15 cellular contexts compared by ENCODE assay signal in the genomic region with DNA sequence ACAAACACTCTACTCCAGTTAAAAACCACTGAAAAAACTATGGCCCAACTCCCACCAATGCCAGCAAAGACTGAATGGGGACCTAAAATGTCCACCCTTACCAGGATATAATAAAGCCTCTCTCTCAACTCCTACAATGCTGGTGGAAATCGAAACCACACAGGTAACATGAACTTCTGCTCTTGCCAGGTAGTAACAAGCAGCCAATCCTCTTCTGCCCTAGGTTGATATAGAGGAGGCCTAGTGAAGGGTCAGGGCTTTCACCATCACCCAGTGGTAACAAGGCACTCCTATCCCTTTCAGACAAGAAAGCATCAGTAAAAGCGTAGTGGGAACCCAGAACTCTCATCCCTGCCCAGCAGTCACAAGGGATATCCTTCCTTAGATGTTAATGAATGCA. TPM values are rescaled to one million over a fixed set of nuclear protein-coding genes. Genes with fewer than 3 reads are reported as not detected.
DNase-seq lines count a peak whose midpoint lies in the region; ATAC-seq and TF ChIP-seq lines count a peak whose summit lies in the region.
"Had no signal": no experiment of that assay in that cellular context is flagged by ENCODE, and none has a peak within 500 bp of the region (broad histone marks: within the 10 kb centered on the region; RNA-seq: fewer than 3 reads in every experiment).

No MANE protein-coding gene starts in this region.

- no peaks in the 10 kb centered on the region for H3K27me3 Mint-ChIP-seq in activated naive CD4-positive, alpha-beta T cell treated with anti-CD3 and anti-CD28 coated beads, Interleukin-2, amount 50 U/mL, for 24 hours
- peaks cover 2% of the 10 kb centered on the region for H3K27me3 Mint-ChIP-seq in endothelial cell (ENCODE audit: unreplicated experiment)
- H3K27me3 Mint-ChIP-seq in stimulated activated naive CD8-positive, alpha-beta T cell treated with anti-CD3 and anti-CD28 coated beads, Interleukin-15, amount 100 ng/mL, for 72 hours: no peaks in the 10 kb centered on the region
- H3K27me3 Mint-ChIP-seq: naive thymus-derived CD4-positive, alpha-beta T cell had no signal

- H3K4me1 ChIP-seq in OCI-LY7 (ENCODE audit: insufficient read depth, low read length, poor library complexity, severe bottlenecking) (peaks cover 21% of the 10 kb centered on the region), vagina (no peaks in the 10 kb centered on the region)
- H3K4me1 ChIP-seq: BE2C, prostate gland had no signal

- H3K36me3 ChIP-seq in OCI-LY7 (ENCODE audit: insufficient read depth, low read length) (peaks cover 82% of the 10 kb centered on the region), vagina (peaks cover 0 to 15% of the 10 kb centered on the region in 2 donors)
- H3K36me3 ChIP-seq: prostate gland had no signal

- DNase-seq in activated naive CD4-positive, alpha-beta T cell treated with anti-CD3 and anti-CD28 coated beads, Interleukin-2, amount 50 U/mL, for 16 hours: no peak
- DNase-seq in OCI-LY7 (ENCODE audit: low spot score): no peak
- no peak for DNase-seq in endothelial cell (ENCODE audit: low spot score)
- DNase-seq in stimulated activated naive CD8-positive, alpha-beta T cell treated with anti-CD3 and anti-CD28 coated beads, Interleukin-15, amount 100 ng/mL, for 72 hours: no peak
- DNase-seq in NOMO-1 treated with DMSO at 0.1 percent for 48 hours (lab: John Stamatoyannopoulos, UW; ENCODE audit: unreplicated experiment): no peak
- no peak for DNase-seq in vagina (ENCODE audit: extremely low spot score in 2 of 2)
- DNase-seq: BE2C; HFFc6; lower lobe of right lung; naive thymus-derived CD4-positive, alpha-beta T cell; NCI-H1105 treated with DMSO at 0.1 percent for 48 hours; NCI-H446 treated with DMSO at 0.1 percent for 48 hours; stimulated activated CD4-positive, alpha-beta T cell treated with anti-CD3 and anti-CD28 coated beads, Interleukin-12 subunit alpha, Interleukin-12 subunit beta, amount 100 ng/mL, for 4 hours had no signal

- H3K4me3 Mint-ChIP-seq in activated naive CD4-positive, alpha-beta T cell treated with anti-CD3 and anti-CD28 coated beads, Interleukin-2, amount 50 U/mL, for 24 hours: peak overlapping the region; percentile 12
- no peak overlapping the region for H3K4me3 Mint-ChIP-seq in endothelial cell (ENCODE audit: unreplicated experiment)
- H3K4me3 Mint-ChIP-seq in stimulated activated naive CD8-positive, alpha-beta T cell treated with anti-CD3 and anti-CD28 coated beads, Interleukin-15, amount 100 ng/mL, for 72 hours: peak overlapping the region; percentile 29 to 55
- H3K4me3 Mint-ChIP-seq: HFFc6 had no signal

- TF ChIP-seq CTCF in OCI-LY7 (conservative IDR thresholded peaks at IDR 0.05; ENCODE audit: low read length): no peak
- TF ChIP-seq CTCF in endothelial cell (IDR thresholded peaks at IDR 0.05; ENCODE audit: unreplicated experiment): no peak
- no peak for TF ChIP-seq CTCF in vagina (IDR thresholded peaks at IDR 0.05)

- ATAC-seq in stimulated activated naive CD8-positive, alpha-beta T cell treated with anti-CD3 and anti-CD28 coated beads, Interleukin-15, amount 100 ng/mL, for 72 hours: no peak
- ATAC-seq: lower lobe of right lung had no signal

- H3K4me3 ChIP-seq in OCI-LY7 (ENCODE audit: low read depth, low read length, poor library complexity, severe bottlenecking) (no peak overlapping the region), vagina (no peak overlapping the region)
- H3K4me3 ChIP-seq: lower lobe of right lung, prostate gland had no signal

- peaks cover 70% of the 10 kb centered on the region; the same call in 1 of the 2 replicates for H3K79me2 ChIP-seq in OCI-LY7 (ENCODE audit: insufficient read depth, low read depth, low read length)

- H3K9me2 ChIP-seq in OCI-LY7 (ENCODE audit: insufficient read depth, low read length): no peaks in the 10 kb centered on the region

- no peaks in the 10 kb centered on the region for H3K9me3 Mint-ChIP-seq in activated naive CD4-positive, alpha-beta T cell treated with anti-CD3 and anti-CD28 coated beads, Interleukin-2, amount 50 U/mL, for 24 hours
- H3K9me3 Mint-ChIP-seq in endothelial cell (ENCODE audit: unreplicated experiment): no peaks in the 10 kb centered on the region
- H3K9me3 Mint-ChIP-seq in stimulated activated naive CD8-positive, alpha-beta T cell treated with anti-CD3 and anti-CD28 coated beads, Interleukin-15, amount 100 ng/mL, for 72 hours: no peaks in the 10 kb centered on the region
- H3K9me3 Mint-ChIP-seq: HFFc6 had no signal

- peaks cover 53% of the 10 kb centered on the region for H3K4me1 Mint-ChIP-seq in activated naive CD4-positive, alpha-beta T cell treated with anti-CD3 and anti-CD28 coated beads, Interleukin-2, amount 50 U/mL, for 24 hours
- no peaks in the 10 kb centered on the region for H3K4me1 Mint-ChIP-seq in endothelial cell (ENCODE audit: unreplicated experiment)
- H3K4me1 Mint-ChIP-seq in stimulated activated naive CD8-positive, alpha-beta T cell treated with anti-CD3 and anti-CD28 coated beads, Interleukin-15, amount 100 ng/mL, for 72 hours: peaks cover 42% of the 10 kb centered on the region

- no peaks in the 10 kb centered on the region for H3K9me3 ChIP-seq in OCI-LY7 (ENCODE audit: low read length)
- H3K9me3 ChIP-seq in vagina: no peaks in the 10 kb centered on the region
- H3K9me3 ChIP-seq: BE2C, lower lobe of right lung, prostate gland had no signal

- H3K27ac ChIP-seq in OCI-LY7 (ENCODE audit: low read depth, low read length, poor library complexity, severe bottlenecking) (no peak overlapping the region), vagina (no peak overlapping the region)
- H3K27ac ChIP-seq: lower lobe of right lung, prostate gland had no signal

- H3K36me3 Mint-ChIP-seq in activated naive CD4-positive, alpha-beta T cell treated with anti-CD3 and anti-CD28 coated beads, Interleukin-2, amount 50 U/mL, for 24 hours: peaks cover 20% of the 10 kb centered on the region
- peaks cover 2% of the 10 kb centered on the region for H3K36me3 Mint-ChIP-seq in endothelial cell (ENCODE audit: low read depth, unreplicated experiment)

- H3K27ac Mint-ChIP-seq in activated naive CD4-positive, alpha-beta T cell treated with anti-CD3 and anti-CD28 coated beads, Interleukin-2, amount 50 U/mL, for 24 hours: no peak overlapping the region
- H3K27ac Mint-ChIP-seq in endothelial cell (ENCODE audit: unreplicated experiment): peak overlapping the region; percentile 13
- H3K27ac Mint-ChIP-seq in stimulated activated naive CD8-positive, alpha-beta T cell treated with anti-CD3 and anti-CD28 coated beads, Interleukin-15, amount 100 ng/mL, for 72 hours: peak overlapping the region; percentile 44 to 96
- H3K27ac Mint-ChIP-seq: HFFc6 had no signal

- peaks cover 13% of the 10 kb centered on the region; the same call in 1 of the 2 replicates for H4K20me1 ChIP-seq in OCI-LY7 (ENCODE audit: insufficient read depth, low read length)

- CTCF ChIA-PET in OCI-LY7 (lab: Charles Lee; ENCODE audit: unreplicated experiment): no interaction called here

- POLR2A ChIA-PET in OCI-LY7 (lab: Charles Lee): interaction anchor here (0.6 to 0.7 kb wide), 2 partner anchors 30 to 596 kb away, joined by 3 read pairs; no protein-coding TSS in a partner anchor

- H2AFZ ChIP-seq in OCI-LY7 (ENCODE audit: low read length): no peak overlapping the region

- H3K27me3 ChIP-seq in vagina: no peaks in the 10 kb centered on the region
- H3K27me3 ChIP-seq: BE2C had no signal

- BruUV-seq in OCI-LY7 (replicated peaks; lab: Mats Ljungman, UMichigan): no TSS peak

- intact Hi-C loops in OCI-LY7 (cut with micrococcal nuclease; ENCODE audit: unreplicated experiment) (no loop called here), vagina (cut with DNase I) (no loop called here)

- peak overlapping the region; percentile 57 for H3K4me2 ChIP-seq in OCI-LY7 (ENCODE audit: low read length)

- TF ChIP-seq POLR2A in vagina (IDR thresholded peaks at IDR 0.05): no peak

RNA-seq across cellular contexts. Expression of gene DCUN1D5, which starts 22.6 kb away (rescaled TPM):
- total RNA-seq in OCI-LY7 (2014; rRNA removed; shearing (Covaris generic)): 70.4 and 73.9 TPM in 2 replicates
- total RNA-seq in OCI-LY7 (2022) (46.4 TPM in 2 replicates), endothelial cell (ENCODE audit: unreplicated experiment) (28.5 TPM), vagina (37.3 TPM)

RNA-seq across cellular contexts. Expression of gene DYNC2H1, which starts 39.9 kb away (rescaled TPM):
- 0.41 and 1.1 TPM in 2 replicates for total RNA-seq in OCI-LY7 (2014; rRNA removed; shearing (Covaris generic))
- total RNA-seq in OCI-LY7 (2022) (0.44 and 0.46 TPM in 2 replicates), endothelial cell (ENCODE audit: unreplicated experiment) (7.9 TPM), vagina (25.3 TPM)
